ENCODE assay signal across 1 cellular context in the genomic region with DNA sequence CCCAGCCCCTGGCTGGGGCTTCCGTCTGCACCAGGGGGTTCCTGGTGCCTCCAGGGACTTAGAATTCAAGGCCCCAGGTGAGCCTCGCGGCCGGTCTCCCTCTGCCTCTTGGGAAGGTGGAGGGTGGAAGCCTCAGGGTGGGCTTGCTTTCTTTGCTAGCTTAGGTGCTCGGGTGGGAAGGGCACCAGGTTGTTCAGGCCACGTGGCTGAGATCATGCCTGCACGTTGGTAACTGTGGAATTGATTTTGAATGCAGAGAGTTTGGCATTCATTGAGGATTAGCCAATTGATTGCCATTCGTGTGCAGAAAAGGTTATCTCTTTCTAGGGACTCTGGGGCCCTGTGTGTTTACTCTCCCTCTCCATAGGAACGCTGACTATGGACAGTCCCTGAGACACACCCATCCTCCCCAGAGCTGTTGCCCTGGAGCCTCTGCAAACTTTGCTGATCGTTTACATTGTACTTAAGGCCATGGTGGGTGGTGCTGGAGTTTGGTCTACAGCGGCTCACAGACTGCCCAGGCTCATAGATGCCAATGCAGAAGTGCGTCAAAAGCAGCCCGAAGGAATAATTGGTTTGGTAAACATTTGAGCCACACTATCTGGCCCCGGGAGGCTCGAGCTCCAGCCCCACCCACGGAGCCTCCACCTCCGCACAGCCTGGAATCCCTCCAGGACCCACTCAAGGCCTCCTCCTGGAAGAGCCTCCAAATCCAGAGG.
TF ChIP-seq lines count a peak whose summit lies in the region.

No MANE protein-coding gene starts in this region.

TF ChIP-seq in HepG2, 621 proteins besides CTCF, POLR2A, EP300 and RAD21 (continued from another document and continues in another):
- TF ChIP-seq, protein P1, sequence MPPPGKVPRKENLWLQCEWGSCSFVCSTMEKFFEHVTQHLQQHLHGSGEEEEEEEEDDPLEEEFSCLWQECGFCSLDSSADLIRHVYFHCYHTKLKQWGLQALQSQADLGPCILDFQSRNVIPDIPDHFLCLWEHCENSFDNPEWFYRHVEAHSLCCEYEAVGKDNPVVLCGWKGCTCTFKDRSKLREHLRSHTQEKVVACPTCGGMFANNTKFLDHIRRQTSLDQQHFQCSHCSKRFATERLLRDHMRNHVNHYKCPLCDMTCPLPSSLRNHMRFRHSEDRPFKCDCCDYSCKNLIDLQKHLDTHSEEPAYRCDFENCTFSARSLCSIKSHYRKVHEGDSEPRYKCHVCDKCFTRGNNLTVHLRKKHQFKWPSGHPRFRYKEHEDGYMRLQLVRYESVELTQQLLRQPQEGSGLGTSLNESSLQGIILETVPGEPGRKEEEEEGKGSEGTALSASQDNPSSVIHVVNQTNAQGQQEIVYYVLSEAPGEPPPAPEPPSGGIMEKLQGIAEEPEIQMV (CRISPR knock-in tag; IDR thresholded peaks at IDR 0.05; ENCODE audit: low read depth) = no peak
- TF ChIP-seq ZNF510 (CRISPR knock-in tag; IDR thresholded peaks at IDR 0.05; ENCODE audit: low read depth) (no peak), HOXA5 (CRISPR knock-in tag; IDR thresholded peaks at IDR 0.05) (0 out of 2 replicates have a peak, but pooled peaks have one; percentile 20), BORCS8-MEF2B (CRISPR knock-in tag; IDR thresholded peaks at IDR 0.05) (peak; percentile 25; the same call in 1 of the 2 replicates), ZNF644 (CRISPR knock-in tag; IDR thresholded peaks at IDR 0.05; ENCODE audit: low read depth) (peak; percentile 20; the same call in 1 of the 2 replicates), ZNF264 (CRISPR knock-in tag; IDR thresholded peaks at IDR 0.05) (0 out of 2 replicates have a peak, but pooled peaks have one; percentile 31), PLRG1 (conservative IDR thresholded peaks at IDR 0.05) (no peak), ZBTB20 (CRISPR knock-in tag; IDR thresholded peaks at IDR 0.05; ENCODE audit: borderline replicate concordance, low read depth) (no peak), ZNF124 (CRISPR knock-in tag; IDR thresholded peaks at IDR 0.05) (no peak), RELA (CRISPR knock-in tag; IDR thresholded peaks at IDR 0.05) (no peak), MEF2D (CRISPR knock-in tag; IDR thresholded peaks at IDR 0.05) (0 out of 2 replicates have a peak, but pooled peaks have one; percentile 40), RBM39 (IDR thresholded peaks at IDR 0.05; ENCODE audit: low read depth, low read length, poor library complexity, severe bottlenecking) (no peak), ZNF703 (CRISPR knock-in tag; IDR thresholded peaks at IDR 0.05; ENCODE audit: borderline replicate concordance) (peak; percentile 57), FOXO1 (CRISPR knock-in tag; IDR thresholded peaks at IDR 0.05) (0 out of 2 replicates have a peak, but pooled peaks have one; percentile 26), REPIN1 (CRISPR knock-in tag; IDR thresholded peaks at IDR 0.05; ENCODE audit: borderline replicate concordance, low read depth) (0 out of 2 replicates have a peak, but pooled peaks have one; percentile 33), ZNF792 (CRISPR knock-in tag; IDR thresholded peaks at IDR 0.05) (0 out of 2 replicates have a peak, but pooled peaks have one; percentile 19), ZNF431 (CRISPR knock-in tag; IDR thresholded peaks at IDR 0.05; ENCODE audit: borderline replicate concordance, low read depth) (no peak), ZNF772 (CRISPR knock-in tag; IDR thresholded peaks at IDR 0.05) (no peak), HHEX (CRISPR knock-in tag; IDR thresholded peaks at IDR 0.05) (peak; percentile 94), PITX1 (CRISPR knock-in tag; IDR thresholded peaks at IDR 0.05) (peak; percentile 96), ZNF766 (CRISPR knock-in tag; IDR thresholded peaks at IDR 0.05; ENCODE audit: borderline replicate concordance) (no peak), ZNF441 (CRISPR knock-in tag; IDR thresholded peaks at IDR 0.05; ENCODE audit: borderline replicate concordance) (no peak), GTF3A (CRISPR knock-in tag; conservative IDR thresholded peaks at IDR 0.05) (no peak), RBM22 (optimal IDR thresholded peaks at IDR 0.05; ENCODE audit: low read length) (no peak), ZNF329 (CRISPR knock-in tag; IDR thresholded peaks at IDR 0.05; ENCODE audit: low read depth) (no peak), SKI (IDR thresholded peaks at IDR 0.05; ENCODE audit: partially characterized antibody) (peak; percentile 23)
- TF ChIP-seq, protein P2, sequence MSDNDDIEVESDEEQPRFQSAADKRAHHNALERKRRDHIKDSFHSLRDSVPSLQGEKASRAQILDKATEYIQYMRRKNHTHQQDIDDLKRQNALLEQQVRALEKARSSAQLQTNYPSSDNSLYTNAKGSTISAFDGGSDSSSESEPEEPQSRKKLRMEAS (IDR thresholded peaks at IDR 0.05) = peak; percentile 62; the same call in 1 of the 2 replicates
- TF ChIP-seq, protein P3, sequence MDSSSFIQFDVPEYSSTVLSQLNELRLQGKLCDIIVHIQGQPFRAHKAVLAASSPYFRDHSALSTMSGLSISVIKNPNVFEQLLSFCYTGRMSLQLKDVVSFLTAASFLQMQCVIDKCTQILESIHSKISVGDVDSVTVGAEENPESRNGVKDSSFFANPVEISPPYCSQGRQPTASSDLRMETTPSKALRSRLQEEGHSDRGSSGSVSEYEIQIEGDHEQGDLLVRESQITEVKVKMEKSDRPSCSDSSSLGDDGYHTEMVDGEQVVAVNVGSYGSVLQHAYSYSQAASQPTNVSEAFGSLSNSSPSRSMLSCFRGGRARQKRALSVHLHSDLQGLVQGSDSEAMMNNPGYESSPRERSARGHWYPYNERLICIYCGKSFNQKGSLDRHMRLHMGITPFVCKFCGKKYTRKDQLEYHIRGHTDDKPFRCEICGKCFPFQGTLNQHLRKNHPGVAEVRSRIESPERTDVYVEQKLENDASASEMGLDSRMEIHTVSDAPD (CRISPR knock-in tag; IDR thresholded peaks at IDR 0.05) = peak; percentile 50; the same call in 1 of the 2 replicates
- TF ChIP-seq, protein P4, sequence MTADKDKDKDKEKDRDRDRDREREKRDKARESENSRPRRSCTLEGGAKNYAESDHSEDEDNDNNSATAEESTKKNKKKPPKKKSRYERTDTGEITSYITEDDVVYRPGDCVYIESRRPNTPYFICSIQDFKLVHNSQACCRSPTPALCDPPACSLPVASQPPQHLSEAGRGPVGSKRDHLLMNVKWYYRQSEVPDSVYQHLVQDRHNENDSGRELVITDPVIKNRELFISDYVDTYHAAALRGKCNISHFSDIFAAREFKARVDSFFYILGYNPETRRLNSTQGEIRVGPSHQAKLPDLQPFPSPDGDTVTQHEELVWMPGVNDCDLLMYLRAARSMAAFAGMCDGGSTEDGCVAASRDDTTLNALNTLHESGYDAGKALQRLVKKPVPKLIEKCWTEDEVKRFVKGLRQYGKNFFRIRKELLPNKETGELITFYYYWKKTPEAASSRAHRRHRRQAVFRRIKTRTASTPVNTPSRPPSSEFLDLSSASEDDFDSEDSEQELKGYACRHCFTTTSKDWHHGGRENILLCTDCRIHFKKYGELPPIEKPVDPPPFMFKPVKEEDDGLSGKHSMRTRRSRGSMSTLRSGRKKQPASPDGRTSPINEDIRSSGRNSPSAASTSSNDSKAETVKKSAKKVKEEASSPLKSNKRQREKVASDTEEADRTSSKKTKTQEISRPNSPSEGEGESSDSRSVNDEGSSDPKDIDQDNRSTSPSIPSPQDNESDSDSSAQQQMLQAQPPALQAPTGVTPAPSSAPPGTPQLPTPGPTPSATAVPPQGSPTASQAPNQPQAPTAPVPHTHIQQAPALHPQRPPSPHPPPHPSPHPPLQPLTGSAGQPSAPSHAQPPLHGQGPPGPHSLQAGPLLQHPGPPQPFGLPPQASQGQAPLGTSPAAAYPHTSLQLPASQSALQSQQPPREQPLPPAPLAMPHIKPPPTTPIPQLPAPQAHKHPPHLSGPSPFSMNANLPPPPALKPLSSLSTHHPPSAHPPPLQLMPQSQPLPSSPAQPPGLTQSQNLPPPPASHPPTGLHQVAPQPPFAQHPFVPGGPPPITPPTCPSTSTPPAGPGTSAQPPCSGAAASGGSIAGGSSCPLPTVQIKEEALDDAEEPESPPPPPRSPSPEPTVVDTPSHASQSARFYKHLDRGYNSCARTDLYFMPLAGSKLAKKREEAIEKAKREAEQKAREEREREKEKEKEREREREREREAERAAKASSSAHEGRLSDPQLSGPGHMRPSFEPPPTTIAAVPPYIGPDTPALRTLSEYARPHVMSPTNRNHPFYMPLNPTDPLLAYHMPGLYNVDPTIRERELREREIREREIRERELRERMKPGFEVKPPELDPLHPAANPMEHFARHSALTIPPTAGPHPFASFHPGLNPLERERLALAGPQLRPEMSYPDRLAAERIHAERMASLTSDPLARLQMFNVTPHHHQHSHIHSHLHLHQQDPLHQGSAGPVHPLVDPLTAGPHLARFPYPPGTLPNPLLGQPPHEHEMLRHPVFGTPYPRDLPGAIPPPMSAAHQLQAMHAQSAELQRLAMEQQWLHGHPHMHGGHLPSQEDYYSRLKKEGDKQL (CRISPR knock-in tag; IDR thresholded peaks at IDR 0.05; ENCODE audit: low read depth) = peak; percentile 75; the same call in 1 of the 2 replicates
- TF ChIP-seq, protein P5, sequence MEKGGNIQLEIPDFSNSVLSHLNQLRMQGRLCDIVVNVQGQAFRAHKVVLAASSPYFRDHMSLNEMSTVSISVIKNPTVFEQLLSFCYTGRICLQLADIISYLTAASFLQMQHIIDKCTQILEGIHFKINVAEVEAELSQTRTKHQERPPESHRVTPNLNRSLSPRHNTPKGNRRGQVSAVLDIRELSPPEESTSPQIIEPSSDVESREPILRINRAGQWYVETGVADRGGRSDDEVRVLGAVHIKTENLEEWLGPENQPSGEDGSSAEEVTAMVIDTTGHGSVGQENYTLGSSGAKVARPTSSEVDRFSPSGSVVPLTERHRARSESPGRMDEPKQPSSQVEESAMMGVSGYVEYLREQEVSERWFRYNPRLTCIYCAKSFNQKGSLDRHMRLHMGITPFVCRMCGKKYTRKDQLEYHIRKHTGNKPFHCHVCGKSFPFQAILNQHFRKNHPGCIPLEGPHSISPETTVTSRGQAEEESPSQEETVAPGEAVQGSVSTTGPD (CRISPR knock-in tag; IDR thresholded peaks at IDR 0.05) = 0 out of 2 replicates have a peak, but pooled peaks have one; percentile 44
- TF ChIP-seq, protein P6, sequence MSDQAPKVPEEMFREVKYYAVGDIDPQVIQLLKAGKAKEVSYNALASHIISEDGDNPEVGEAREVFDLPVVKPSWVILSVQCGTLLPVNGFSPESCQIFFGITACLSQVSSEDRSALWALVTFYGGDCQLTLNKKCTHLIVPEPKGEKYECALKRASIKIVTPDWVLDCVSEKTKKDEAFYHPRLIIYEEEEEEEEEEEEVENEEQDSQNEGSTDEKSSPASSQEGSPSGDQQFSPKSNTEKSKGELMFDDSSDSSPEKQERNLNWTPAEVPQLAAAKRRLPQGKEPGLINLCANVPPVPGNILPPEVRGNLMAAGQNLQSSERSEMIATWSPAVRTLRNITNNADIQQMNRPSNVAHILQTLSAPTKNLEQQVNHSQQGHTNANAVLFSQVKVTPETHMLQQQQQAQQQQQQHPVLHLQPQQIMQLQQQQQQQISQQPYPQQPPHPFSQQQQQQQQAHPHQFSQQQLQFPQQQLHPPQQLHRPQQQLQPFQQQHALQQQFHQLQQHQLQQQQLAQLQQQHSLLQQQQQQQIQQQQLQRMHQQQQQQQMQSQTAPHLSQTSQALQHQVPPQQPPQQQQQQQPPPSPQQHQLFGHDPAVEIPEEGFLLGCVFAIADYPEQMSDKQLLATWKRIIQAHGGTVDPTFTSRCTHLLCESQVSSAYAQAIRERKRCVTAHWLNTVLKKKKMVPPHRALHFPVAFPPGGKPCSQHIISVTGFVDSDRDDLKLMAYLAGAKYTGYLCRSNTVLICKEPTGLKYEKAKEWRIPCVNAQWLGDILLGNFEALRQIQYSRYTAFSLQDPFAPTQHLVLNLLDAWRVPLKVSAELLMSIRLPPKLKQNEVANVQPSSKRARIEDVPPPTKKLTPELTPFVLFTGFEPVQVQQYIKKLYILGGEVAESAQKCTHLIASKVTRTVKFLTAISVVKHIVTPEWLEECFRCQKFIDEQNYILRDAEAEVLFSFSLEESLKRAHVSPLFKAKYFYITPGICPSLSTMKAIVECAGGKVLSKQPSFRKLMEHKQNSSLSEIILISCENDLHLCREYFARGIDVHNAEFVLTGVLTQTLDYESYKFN (CRISPR knock-in tag; conservative IDR thresholded peaks at IDR 0.05) = peak; percentile 38; the same call in 1 of the 2 replicates
- TF ChIP-seq, protein P7, sequence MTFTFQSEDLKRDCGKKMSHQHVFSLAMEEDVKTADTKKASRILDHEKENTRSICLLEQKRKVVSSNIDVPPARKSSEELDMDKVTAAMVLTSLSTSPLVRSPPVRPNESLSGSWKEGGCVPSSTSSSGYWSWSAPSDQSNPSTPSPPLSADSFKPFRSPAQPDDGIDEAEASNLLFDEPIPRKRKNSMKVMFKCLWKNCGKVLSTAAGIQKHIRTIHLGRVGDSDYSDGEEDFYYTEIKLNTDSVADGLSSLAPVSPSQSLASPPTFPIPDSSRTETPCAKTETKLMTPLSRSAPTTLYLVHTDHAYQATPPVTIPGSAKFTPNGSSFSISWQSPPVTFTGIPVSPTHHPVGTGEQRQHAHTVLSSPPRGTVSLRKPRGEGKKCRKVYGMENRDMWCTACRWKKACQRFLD (CRISPR knock-in tag; IDR thresholded peaks at IDR 0.05; ENCODE audit: borderline replicate concordance) = no peak
- TF ChIP-seq, protein P8, sequence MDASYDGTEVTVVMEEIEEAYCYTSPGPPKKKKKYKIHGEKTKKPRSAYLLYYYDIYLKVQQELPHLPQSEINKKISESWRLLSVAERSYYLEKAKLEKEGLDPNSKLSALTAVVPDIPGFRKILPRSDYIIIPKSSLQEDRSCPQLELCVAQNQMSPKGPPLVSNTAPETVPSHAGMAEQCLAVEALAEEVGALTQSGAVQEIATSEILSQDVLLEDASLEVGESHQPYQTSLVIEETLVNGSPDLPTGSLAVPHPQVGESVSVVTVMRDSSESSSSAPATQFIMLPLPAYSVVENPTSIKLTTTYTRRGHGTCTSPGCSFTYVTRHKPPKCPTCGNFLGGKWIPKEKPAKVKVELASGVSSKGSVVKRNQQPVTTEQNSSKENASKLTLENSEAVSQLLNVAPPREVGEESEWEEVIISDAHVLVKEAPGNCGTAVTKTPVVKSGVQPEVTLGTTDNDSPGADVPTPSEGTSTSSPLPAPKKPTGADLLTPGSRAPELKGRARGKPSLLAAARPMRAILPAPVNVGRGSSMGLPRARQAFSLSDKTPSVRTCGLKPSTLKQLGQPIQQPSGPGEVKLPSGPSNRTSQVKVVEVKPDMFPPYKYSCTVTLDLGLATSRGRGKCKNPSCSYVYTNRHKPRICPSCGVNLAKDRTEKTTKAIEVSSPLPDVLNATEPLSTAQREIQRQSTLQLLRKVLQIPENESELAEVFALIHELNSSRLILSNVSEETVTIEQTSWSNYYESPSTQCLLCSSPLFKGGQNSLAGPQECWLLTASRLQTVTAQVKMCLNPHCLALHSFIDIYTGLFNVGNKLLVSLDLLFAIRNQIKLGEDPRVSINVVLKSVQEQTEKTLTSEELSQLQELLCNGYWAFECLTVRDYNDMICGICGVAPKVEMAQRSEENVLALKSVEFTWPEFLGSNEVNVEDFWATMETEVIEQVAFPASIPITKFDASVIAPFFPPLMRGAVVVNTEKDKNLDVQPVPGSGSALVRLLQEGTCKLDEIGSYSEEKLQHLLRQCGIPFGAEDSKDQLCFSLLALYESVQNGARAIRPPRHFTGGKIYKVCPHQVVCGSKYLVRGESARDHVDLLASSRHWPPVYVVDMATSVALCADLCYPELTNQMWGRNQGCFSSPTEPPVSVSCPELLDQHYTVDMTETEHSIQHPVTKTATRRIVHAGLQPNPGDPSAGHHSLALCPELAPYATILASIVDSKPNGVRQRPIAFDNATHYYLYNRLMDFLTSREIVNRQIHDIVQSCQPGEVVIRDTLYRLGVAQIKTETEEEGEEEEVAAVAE (CRISPR knock-in tag; IDR thresholded peaks at IDR 0.05; ENCODE audit: borderline replicate concordance) = no peak
- TF ChIP-seq, protein P9, sequence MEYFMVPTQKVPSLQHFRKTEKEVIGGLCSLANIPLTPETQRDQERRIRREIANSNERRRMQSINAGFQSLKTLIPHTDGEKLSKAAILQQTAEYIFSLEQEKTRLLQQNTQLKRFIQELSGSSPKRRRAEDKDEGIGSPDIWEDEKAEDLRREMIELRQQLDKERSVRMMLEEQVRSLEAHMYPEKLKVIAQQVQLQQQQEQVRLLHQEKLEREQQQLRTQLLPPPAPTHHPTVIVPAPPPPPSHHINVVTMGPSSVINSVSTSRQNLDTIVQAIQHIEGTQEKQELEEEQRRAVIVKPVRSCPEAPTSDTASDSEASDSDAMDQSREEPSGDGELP (IDR thresholded peaks at IDR 0.05; ENCODE audit: borderline replicate concordance, low read depth) = no peak
